In genomic region chr10:44300666-44301649, GRCh38 we compare ENCODE assay signal across 9 cellular contexts.
DNase-seq lines count a peak whose midpoint lies in the region; ATAC-seq and TF ChIP-seq lines count a peak whose summit lies in the region.
"Had no signal": no experiment of that assay in that cellular context is flagged by ENCODE, and none has a peak within 500 bp of the region (broad histone marks: within the 10 kb centered on the region; RNA-seq: fewer than 3 reads in every experiment).

No MANE protein-coding gene starts in this region.

- DNase-seq in ELF-1 (ENCODE audit: low read depth, low spot score) (peak; percentile 80), HS-5 (ENCODE audit: low read depth) (peak; percentile 99), breast epithelium (ENCODE audit: low spot score in 2 of 2) (peak; percentile 86), AML-193 (lab: John Stamatoyannopoulos, UW) (no peak), mesenteric fat pad (ENCODE audit: low spot score) (no peak), left colon (no peak)
- DNase-seq: gastrocnemius medialis had no signal

- ATAC-seq in GM21447 (IDR thresholded peaks at IDR 0.05; ENCODE audit: unreplicated experiment) (peak; percentile 80), left colon (no peak)

- no peak overlapping the region for H3K9ac ChIP-seq in skeletal muscle satellite cell (ENCODE audit: low read depth, low read length)

- H3K4me2 ChIP-seq in skeletal muscle satellite cell (ENCODE audit: low read length): peak overlapping the region; percentile 8

- intact Hi-C loops in breast epithelium (cut with DNase I; ENCODE audit: low total_unique reads) (no loop called here), left colon (cut with DNase I, micrococcal nuclease) (no loop called here)

- TF ChIP-seq POLR2A in breast epithelium (IDR thresholded peaks at IDR 0.05): no peak

- H3K36me3 ChIP-seq in breast epithelium: no peaks in the 10 kb centered on the region
- H3K36me3 ChIP-seq in skeletal muscle satellite cell (ENCODE audit: insufficient read depth, low read length): no peaks in the 10 kb centered on the region
- H3K36me3 ChIP-seq: gastrocnemius medialis had no signal

- H3K9me3 ChIP-seq in breast epithelium (no peaks in the 10 kb centered on the region), skeletal muscle satellite cell (replicated peaks; ENCODE audit: low read length) (no peaks in the 10 kb centered on the region)
- H3K9me3 ChIP-seq: gastrocnemius medialis had no signal

- H3K4me3 ChIP-seq in breast epithelium: no peak overlapping the region
- H3K4me3 ChIP-seq in skeletal muscle satellite cell (ENCODE audit: low read length): no peak overlapping the region
- H3K4me3 ChIP-seq: gastrocnemius medialis had no signal

- TF ChIP-seq CTCF in breast epithelium (IDR thresholded peaks at IDR 0.05): no peak

- peak overlapping the region; percentile 43 to 69 for H3K27ac ChIP-seq in breast epithelium
- H3K27ac ChIP-seq: gastrocnemius medialis had no signal

- H3K27me3 ChIP-seq in breast epithelium (no peaks in the 10 kb centered on the region), skeletal muscle satellite cell (ENCODE audit: control insufficient read depth, insufficient read depth, low read length) (no peaks in the 10 kb centered on the region)
- H3K27me3 ChIP-seq: gastrocnemius medialis had no signal

- H3K4me1 ChIP-seq in breast epithelium: peaks cover 0 to 4% of the 10 kb centered on the region in 2 donors
- peaks cover 19% of the 10 kb centered on the region for H3K4me1 ChIP-seq in skeletal muscle satellite cell (ENCODE audit: control insufficient read depth, insufficient read depth, low read length)

Comparison
In these comparisons a context has a peak if more than half of its experiments do, and no peak if none do; other contexts are left out.
1. DNase-seq: peak in ELF-1 (single experiment), HS-5 (single experiment) and breast epithelium (2 of 2); none in AML-193 (0 of 2), mesenteric fat pad (single experiment) and left colon (0 of 2).